1 cellular context compared by ENCODE assay signal in the genomic region with DNA sequence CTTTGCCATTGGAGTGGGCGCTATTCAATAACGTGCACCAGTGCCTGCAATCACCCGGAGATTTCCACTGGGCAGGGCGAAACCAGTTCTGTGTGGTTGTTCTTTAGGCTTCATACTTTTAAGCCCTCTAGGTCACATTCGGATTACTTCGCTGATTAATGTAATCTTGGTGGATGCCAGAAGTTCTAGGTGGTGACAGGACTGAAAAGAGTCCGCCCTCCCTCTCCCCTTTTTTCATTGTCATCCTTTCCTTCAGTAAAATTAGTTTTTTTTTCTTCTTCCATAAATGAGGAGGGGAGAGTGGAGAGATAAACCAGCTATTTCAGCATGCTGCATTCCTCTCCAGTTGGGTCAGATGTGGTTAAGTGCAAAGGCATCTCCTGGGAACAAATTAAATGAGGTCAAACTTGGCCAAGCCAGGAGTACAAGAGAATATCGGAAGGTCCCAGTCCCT.
TF ChIP-seq lines count a peak whose summit lies in the region.

No MANE protein-coding gene starts in this region.

TF ChIP-seq in K562, 482 proteins besides CTCF, POLR2A, EP300 and RAD21:
- TF ChIP-seq FOXP4 (CRISPR knock-in tag; IDR thresholded peaks at IDR 0.05; ENCODE audit: borderline replicate concordance) = no peak
- TF ChIP-seq ZNF445 (CRISPR knock-in tag; IDR thresholded peaks at IDR 0.05; ENCODE audit: low read depth) = no peak
- TF ChIP-seq ZKSCAN3 (CRISPR knock-in tag; IDR thresholded peaks at IDR 0.05) = no peak
- TF ChIP-seq CREM (IDR thresholded peaks at IDR 0.05; ENCODE audit: low read depth) = no peak
- TF ChIP-seq ZNF76 (CRISPR knock-in tag; IDR thresholded peaks at IDR 0.05; ENCODE audit: borderline replicate concordance) = no peak
- no peak for TF ChIP-seq SMAD4 (CRISPR knock-in tag; conservative IDR thresholded peaks at IDR 0.05)
- TF ChIP-seq, protein P1, sequence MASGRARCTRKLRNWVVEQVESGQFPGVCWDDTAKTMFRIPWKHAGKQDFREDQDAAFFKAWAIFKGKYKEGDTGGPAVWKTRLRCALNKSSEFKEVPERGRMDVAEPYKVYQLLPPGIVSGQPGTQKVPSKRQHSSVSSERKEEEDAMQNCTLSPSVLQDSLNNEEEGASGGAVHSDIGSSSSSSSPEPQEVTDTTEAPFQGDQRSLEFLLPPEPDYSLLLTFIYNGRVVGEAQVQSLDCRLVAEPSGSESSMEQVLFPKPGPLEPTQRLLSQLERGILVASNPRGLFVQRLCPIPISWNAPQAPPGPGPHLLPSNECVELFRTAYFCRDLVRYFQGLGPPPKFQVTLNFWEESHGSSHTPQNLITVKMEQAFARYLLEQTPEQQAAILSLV (tag; IDR thresholded peaks at IDR 0.05) = no peak
- no peak for TF ChIP-seq ESRRA (IDR thresholded peaks at IDR 0.05; ENCODE audit: borderline replicate concordance, low read depth)
